9 cellular contexts compared by ENCODE assay signal in the genomic region with DNA sequence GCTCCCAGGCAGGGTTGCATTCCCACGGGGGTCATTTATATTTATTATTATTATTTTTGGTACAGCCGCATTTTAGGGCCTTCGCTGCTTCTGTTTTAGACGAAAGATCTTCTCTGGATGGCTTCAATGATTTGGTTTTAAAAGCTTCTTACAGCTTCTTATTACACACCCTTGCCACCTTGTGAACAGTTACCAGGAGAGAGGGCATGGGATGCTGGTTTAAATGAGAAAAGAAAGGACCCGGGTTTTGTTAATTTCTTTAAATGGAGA. TPM values are rescaled to one million over a fixed set of nuclear protein-coding genes. Genes with fewer than 3 reads are reported as not detected.
A peak's percentile ranks its signal among the peaks of the same experiment; 100 is the strongest.
DNase-seq lines count a peak whose midpoint lies in the region; ATAC-seq and TF ChIP-seq lines count a peak whose summit lies in the region.
"Had no signal": no experiment of that assay in that cellular context is flagged by ENCODE, and none has a peak within 500 bp of the region (broad histone marks: within the 10 kb centered on the region; RNA-seq: fewer than 3 reads in every experiment).

No MANE protein-coding gene starts in this region.

- H3K27ac ChIP-seq in lung (ENCODE audit: low read depth in 1 of 2, low read length in 1 of 2) (no peak overlapping the region), thoracic aorta (peak overlapping the region; percentile 90 to 93)

- peaks cover 40% of the 10 kb centered on the region for H3K4me1 ChIP-seq in adipocyte (ENCODE audit: control insufficient read depth, insufficient read depth, low read length)
- H3K4me1 ChIP-seq in lung (ENCODE audit: control insufficient read depth in 2 of 2, insufficient read depth in 2 of 2, low read length in 2 of 2): peaks cover 0 to 9% of the 10 kb centered on the region in 2 donors
- peaks cover 16 to 70% of the 10 kb centered on the region in 2 donors for H3K4me1 ChIP-seq in thoracic aorta (ENCODE audit: control insufficient read depth in 1 of 2, low read depth in 2 of 2)

- no peak for ATAC-seq in activated T-cell treated with anti-CD3 and anti-CD28 coated beads, Interleukin-2, amount 50 U/mL, for 4 hours
- ATAC-seq in lung (ENCODE audit: insufficient read depth, low FRiP score) (no peak), thoracic aorta (ENCODE audit: insufficient number of reproducible peaks, low FRiP score, low read depth) (no peak), HG03135 (IDR thresholded peaks at IDR 0.05; ENCODE audit: unreplicated experiment) (no peak), HG03108 (IDR thresholded peaks at IDR 0.05; ENCODE audit: unreplicated experiment) (no peak)

- H3K9me3 Mint-ChIP-seq in activated T-cell treated with anti-CD3 and anti-CD28 coated beads, Interleukin-2, amount 50 U/mL, for 4 hours: no peaks in the 10 kb centered on the region

- H3K9me3 ChIP-seq in adipocyte (ENCODE audit: control insufficient read depth, low read length) (no peaks in the 10 kb centered on the region), lung (ENCODE audit: control insufficient read depth in 2 of 2, insufficient read depth in 1 of 2, low read length in 1 of 2) (peaks cover 0 to 2% of the 10 kb centered on the region in 2 donors), thoracic aorta (no peaks in the 10 kb centered on the region)

- H3K27me3 ChIP-seq in adipocyte (replicated peaks; ENCODE audit: control insufficient read depth, insufficient read depth, low read length) (no peaks in the 10 kb centered on the region), lung (ENCODE audit: control insufficient read depth, insufficient read depth) (no peaks in the 10 kb centered on the region), thoracic aorta (replicated peaks; ENCODE audit: insufficient read depth) (no peaks in the 10 kb centered on the region)

- H3K36me3 ChIP-seq in adipocyte (ENCODE audit: control insufficient read depth, insufficient read depth, low read length, severe bottlenecking) (no peaks in the 10 kb centered on the region), lung (ENCODE audit: control insufficient read depth in 2 of 2, insufficient read depth in 2 of 2, low read length in 2 of 2) (no peaks in the 10 kb centered on the region), thoracic aorta (no peaks in the 10 kb centered on the region)

- H3K4me3 ChIP-seq in adipocyte (ENCODE audit: low read length) (peak overlapping the region; percentile 92), lung (peak overlapping the region; percentile 63), thoracic aorta (peak overlapping the region; percentile 92)

- TF ChIP-seq CTCF in lung (IDR thresholded peaks at IDR 0.05; ENCODE audit: control extremely low read depth, extremely low read depth) (no peak), thoracic aorta (IDR thresholded peaks at IDR 0.05) (no peak)

- H3K27me3 Mint-ChIP-seq in activated T-cell treated with anti-CD3 and anti-CD28 coated beads, Interleukin-2, amount 50 U/mL, for 4 hours (ENCODE audit: low read depth): peaks cover 43% of the 10 kb centered on the region

- 72 to 81% methylated on average over 5 of the region's 5 CpGs for WGBS in lung, 2 donors

- H3K4me3 Mint-ChIP-seq in activated T-cell treated with anti-CD3 and anti-CD28 coated beads, Interleukin-2, amount 50 U/mL, for 4 hours: peak overlapping the region; percentile 87

- H3K36me3 Mint-ChIP-seq in activated T-cell treated with anti-CD3 and anti-CD28 coated beads, Interleukin-2, amount 50 U/mL, for 4 hours (ENCODE audit: insufficient read depth): no peaks in the 10 kb centered on the region

- H3K9ac ChIP-seq in adipocyte (ENCODE audit: low read length): peak overlapping the region; percentile 94

- DNase-seq in activated T-cell treated with anti-CD3 and anti-CD28 coated beads, Interleukin-2, amount 50 U/mL, for 4 hours: no peak
- DNase-seq in activated T-cell treated with anti-CD3 and anti-CD28 coated beads, Interleukin-2, amount 50 U/mL, for 1 hour: no peak
- DNase-seq in adipocyte (ENCODE audit: low read depth) (peak; percentile 31), lung (ENCODE audit: low spot score) (no peak), thoracic aorta (ENCODE audit: low spot score) (no peak)
- DNase-seq in stimulated activated CD4-positive, alpha-beta T cell treated with anti-CD3 and anti-CD28 coated beads, Interleukin-12 subunit alpha, Interleukin-12 subunit beta, amount 100 ng/mL, for 4 hours: no peak
- DNase-seq: NCI-H1930 had no signal

- H3K4me1 Mint-ChIP-seq in activated T-cell treated with anti-CD3 and anti-CD28 coated beads, Interleukin-2, amount 50 U/mL, for 4 hours (ENCODE audit: low read depth): peaks cover 22% of the 10 kb centered on the region

RNA-seq across cellular contexts. Expression of a gene that starts 1.7 kb away (rescaled TPM):
- total RNA-seq in activated T-cell treated with anti-CD3 and anti-CD28 coated beads, Interleukin-2, amount 50 U/mL, for 4 hours: under 1 TPM; 0.33 to 0.98 (median 0.89) TPM
- total RNA-seq in lung (1 to 10 TPM; 8.5 to 9.7 TPM), thoracic aorta (10 to 100 TPM; 37.4 to 61.7 TPM)
- 1 to 10 TPM; 2.9 to 8.7 TPM for polyA plus RNA-seq in lung

Comparison
In these comparisons a context has a peak if more than half of its experiments do, and no peak if none do; other contexts are left out.
1. H3K27ac ChIP-seq: peak in thoracic aorta (2 of 2); none in lung (0 of 2).
2. RNA of a gene that starts 1.7 kb away (total RNA-seq): 37.4 to 61.7 TPM in thoracic aorta and 8.5 to 9.7 TPM in lung; 0.33 to 0.98 TPM in activated T-cell treated with anti-CD3 and anti-CD28 coated beads, Interleukin-2, amount 50 U/mL, for 4 hours; every median in the first group is over 4 times any median in the second.
3. Peak in every context shown above with its lines, with median percentiles within 50 percentile points of each other: H3K4me3 ChIP-seq.